Comparison of ENCODE assay signal across 17 cellular contexts in the genomic region with DNA sequence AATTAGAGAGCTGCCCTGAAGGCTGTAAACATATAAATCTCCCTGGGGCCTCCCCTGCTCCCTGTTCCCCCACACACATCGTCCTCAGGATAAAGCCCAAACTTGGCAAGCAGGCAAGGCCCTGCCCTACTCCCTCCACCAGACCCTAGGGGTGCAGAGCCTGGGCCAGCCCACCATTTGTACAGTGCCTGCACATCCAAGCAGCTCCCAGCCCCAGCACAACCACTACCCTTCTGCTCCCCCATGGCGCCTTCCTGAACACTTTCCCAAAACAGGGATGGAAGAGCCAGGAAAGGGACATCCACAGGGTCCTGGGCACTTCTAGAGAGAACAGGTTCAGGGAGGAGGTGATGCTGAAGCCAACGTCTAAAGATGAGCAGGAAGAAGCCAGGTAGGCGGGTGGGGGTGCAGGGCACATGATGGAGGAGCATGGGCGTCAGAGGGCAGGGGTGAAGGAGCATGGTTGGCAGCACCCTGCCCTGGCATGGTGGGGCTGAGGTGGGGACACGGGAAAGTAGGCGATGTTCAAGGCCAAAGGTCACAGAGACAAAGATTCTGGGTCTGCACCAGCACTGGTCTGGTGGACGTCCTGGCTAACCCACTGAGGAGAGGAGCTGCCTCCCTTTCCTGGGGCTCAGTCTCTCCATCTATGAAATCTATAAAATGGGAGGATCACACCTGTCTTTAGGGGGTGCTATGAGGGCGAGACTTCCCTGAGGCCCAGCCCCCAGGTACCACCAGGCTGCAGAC.
DNase-seq lines count a peak whose midpoint lies in the region; ATAC-seq and TF ChIP-seq lines count a peak whose summit lies in the region.
"Had no signal": no experiment of that assay in that cellular context is flagged by ENCODE, and none has a peak within 500 bp of the region (broad histone marks: within the 10 kb centered on the region; RNA-seq: fewer than 3 reads in every experiment).

No MANE protein-coding gene starts in this region.

- ATAC-seq in natural killer cell treated with Interleukin-12 subunit alpha and Interleukin-12 subunit beta and Interleukin-15 and Interleukin-18, amount 100 ng/mL, for 72 hours = no peak

- POLR2A ChIA-PET in activated CD4-positive, alpha-beta memory T cell treated with anti-CD3 and anti-CD28 coated beads for 36 hours (lab: Charles Lee) = no interaction called here
- POLR2A ChIA-PET in activated CD4-positive, alpha-beta memory T cell treated with anti-CD3 and anti-CD28 coated beads, Interleukin-2, amount 10 ng/mL, durations not matched to agents 7 days and 5 days (lab: Charles Lee) = no interaction called here
- POLR2A ChIA-PET in HEK293 (lab: Yijun Ruan, JAX) = no interaction called here

- H3K9me3 Mint-ChIP-seq in activated CD4-positive, alpha-beta memory T cell treated with anti-CD3 and anti-CD28 coated beads for 36 hours = no peaks in the 10 kb centered on the region
- H3K9me3 Mint-ChIP-seq in activated CD4-positive, alpha-beta memory T cell treated with anti-CD3 and anti-CD28 coated beads, Interleukin-2, amount 10 ng/mL, durations not matched to agents 7 days and 5 days = no peaks in the 10 kb centered on the region
- no peaks in the 10 kb centered on the region for H3K9me3 Mint-ChIP-seq in natural killer cell treated with Interleukin-12 subunit alpha and Interleukin-12 subunit beta and Interleukin-15 and Interleukin-18, amount 100 ng/mL, for 72 hours
- H3K9me3 Mint-ChIP-seq: stimulated activated naive CD8-positive, alpha-beta T cell treated with anti-CD3 and anti-CD28 coated beads, Interleukin-15, Interleukin-2, amounts not matched to agents 100 ng/mL and 50 ng/mL, for 24 hours had no signal

- no peaks in the 10 kb centered on the region for H3K4me1 Mint-ChIP-seq in activated CD4-positive, alpha-beta memory T cell treated with anti-CD3 and anti-CD28 coated beads for 36 hours (ENCODE audit: low read depth)
- peaks cover 2% of the 10 kb centered on the region for H3K4me1 Mint-ChIP-seq in activated CD4-positive, alpha-beta memory T cell treated with anti-CD3 and anti-CD28 coated beads, Interleukin-2, amount 10 ng/mL, durations not matched to agents 7 days and 5 days
- H3K4me1 Mint-ChIP-seq in natural killer cell treated with Interleukin-12 subunit alpha and Interleukin-12 subunit beta and Interleukin-15 and Interleukin-18, amount 100 ng/mL, for 72 hours (ENCODE audit: low read depth in 2 of 2) = no peaks in the 10 kb centered on the region

- no peak for TF ChIP-seq CTCF in HEK293 (tag by site-specific recombination; IDR thresholded peaks at IDR 0.05)

- no peak overlapping the region for H3K27ac Mint-ChIP-seq in activated CD4-positive, alpha-beta memory T cell treated with anti-CD3 and anti-CD28 coated beads for 36 hours
- no peak overlapping the region for H3K27ac Mint-ChIP-seq in activated CD4-positive, alpha-beta memory T cell treated with anti-CD3 and anti-CD28 coated beads, Interleukin-2, amount 10 ng/mL, durations not matched to agents 7 days and 5 days
- H3K27ac Mint-ChIP-seq in natural killer cell treated with Interleukin-12 subunit alpha and Interleukin-12 subunit beta and Interleukin-15 and Interleukin-18, amount 100 ng/mL, for 72 hours = no peak overlapping the region
- H3K27ac Mint-ChIP-seq: stimulated activated naive CD8-positive, alpha-beta T cell treated with anti-CD3 and anti-CD28 coated beads, Interleukin-15, Interleukin-2, amounts not matched to agents 100 ng/mL and 50 ng/mL, for 24 hours had no signal

- CTCF ChIA-PET in activated CD4-positive, alpha-beta memory T cell treated with anti-CD3 and anti-CD28 coated beads for 36 hours (lab: Charles Lee) = no interaction called here
- CTCF ChIA-PET in activated CD4-positive, alpha-beta memory T cell treated with anti-CD3 and anti-CD28 coated beads, Interleukin-2, amount 10 ng/mL, durations not matched to agents 7 days and 5 days (lab: Charles Lee) = no interaction called here
- CTCF ChIA-PET in HEK293 (lab: Yijun Ruan, JAX) = no interaction called here

- H3K9me3 ChIP-seq in HEK293 (ENCODE audit: control insufficient read depth, insufficient read depth, low read depth, low read length) = no peaks in the 10 kb centered on the region
- H3K9me3 ChIP-seq: gastrocnemius medialis, right lobe of liver had no signal

- no peak overlapping the region for H3K4me3 Mint-ChIP-seq in activated CD4-positive, alpha-beta memory T cell treated with anti-CD3 and anti-CD28 coated beads for 36 hours
- H3K4me3 Mint-ChIP-seq in activated CD4-positive, alpha-beta memory T cell treated with anti-CD3 and anti-CD28 coated beads, Interleukin-2, amount 10 ng/mL, durations not matched to agents 7 days and 5 days = no peak overlapping the region
- no peak overlapping the region for H3K4me3 Mint-ChIP-seq in natural killer cell treated with Interleukin-12 subunit alpha and Interleukin-12 subunit beta and Interleukin-15 and Interleukin-18, amount 100 ng/mL, for 72 hours
- H3K4me3 Mint-ChIP-seq: stimulated activated naive CD8-positive, alpha-beta T cell treated with anti-CD3 and anti-CD28 coated beads, Interleukin-15, Interleukin-2, amounts not matched to agents 100 ng/mL and 50 ng/mL, for 24 hours had no signal

- no peaks in the 10 kb centered on the region for H3K27me3 Mint-ChIP-seq in activated CD4-positive, alpha-beta memory T cell treated with anti-CD3 and anti-CD28 coated beads for 36 hours
- no peaks in the 10 kb centered on the region for H3K27me3 Mint-ChIP-seq in activated CD4-positive, alpha-beta memory T cell treated with anti-CD3 and anti-CD28 coated beads, Interleukin-2, amount 10 ng/mL, durations not matched to agents 7 days and 5 days
- H3K27me3 Mint-ChIP-seq in natural killer cell treated with Interleukin-12 subunit alpha and Interleukin-12 subunit beta and Interleukin-15 and Interleukin-18, amount 100 ng/mL, for 72 hours = no peaks in the 10 kb centered on the region
- H3K27me3 Mint-ChIP-seq: stimulated activated naive CD8-positive, alpha-beta T cell treated with anti-CD3 and anti-CD28 coated beads, Interleukin-15, Interleukin-2, amounts not matched to agents 100 ng/mL and 50 ng/mL, for 24 hours had no signal

- intact Hi-C loops in activated CD4-positive, alpha-beta memory T cell treated with anti-CD3 and anti-CD28 coated beads for 36 hours (cut with micrococcal nuclease) = no loop called here

- no peak overlapping the region for H3K4me3 ChIP-seq in HEK293 (ENCODE audit: low read depth, low read length)
- H3K4me3 ChIP-seq: BLaER1 treated with 17β-estradiol and CSF1 and Interleukin-3, amounts not matched to agents 10 nM and 100 nM; right lobe of liver had no signal

- H3K36me3 Mint-ChIP-seq in activated CD4-positive, alpha-beta memory T cell treated with anti-CD3 and anti-CD28 coated beads for 36 hours = no peaks in the 10 kb centered on the region
- H3K36me3 Mint-ChIP-seq in activated CD4-positive, alpha-beta memory T cell treated with anti-CD3 and anti-CD28 coated beads, Interleukin-2, amount 10 ng/mL, durations not matched to agents 7 days and 5 days (ENCODE audit: low read depth) = no peaks in the 10 kb centered on the region
- no peaks in the 10 kb centered on the region for H3K36me3 Mint-ChIP-seq in natural killer cell treated with Interleukin-12 subunit alpha and Interleukin-12 subunit beta and Interleukin-15 and Interleukin-18, amount 100 ng/mL, for 72 hours

- no peak overlapping the region for H3K27ac ChIP-seq in HEK293 (ENCODE audit: extremely low read depth, low read depth, low read length)
- H3K27ac ChIP-seq: BLaER1 treated with 17β-estradiol and CSF1 and Interleukin-3, amounts not matched to agents 10 nM and 100 nM; gastrocnemius medialis; right lobe of liver had no signal

- DNase-seq in activated CD4-positive, alpha-beta memory T cell treated with anti-CD3 and anti-CD28 coated beads for 36 hours = peak; percentile 4
- no peak for DNase-seq in activated CD4-positive, alpha-beta memory T cell treated with anti-CD3 and anti-CD28 coated beads, Interleukin-2, amount 10 ng/mL, durations not matched to agents 7 days and 5 days
- DNase-seq in islet precursor cell = peak; percentile 47
- peak; percentile 11 for DNase-seq in stimulated activated CD8-positive, alpha-beta memory T cell treated with anti-CD3 and anti-CD28 coated beads, Interleukin-4, amount 100 ng/mL, for 48 hours
- no peak for DNase-seq in natural killer cell treated with Interleukin-12 subunit alpha and Interleukin-12 subunit beta and Interleukin-15 and Interleukin-18, amount 100 ng/mL, for 72 hours (ENCODE audit: low spot score)
- no peak for DNase-seq in Ammon's horn (ENCODE audit: low spot score)
- no peak for DNase-seq in NCI-H526 treated with DMSO at 0.1 percent for 48 hours (lab: John Stamatoyannopoulos, UW)
- DNase-seq: activated CD4-positive, alpha-beta T cell treated with anti-CD3 and anti-CD28 coated beads, Interleukin-2, amount 50 U/mL, for 48 hours; gastrocnemius medialis; GF-D8; GOT3; Kasumi-1; NCI-H2081 treated with DMSO at 0.1 percent for 48 hours had no signal

- no peaks in the 10 kb centered on the region for H3K4me1 ChIP-seq in HEK293 (ENCODE audit: control insufficient read depth, insufficient read depth, low read length)
- H3K4me1 ChIP-seq: right lobe of liver had no signal

- no peaks in the 10 kb centered on the region for H3K36me3 ChIP-seq in HEK293 (ENCODE audit: control insufficient read depth in 2 of 2, insufficient read depth in 1 of 2, low read length in 2 of 2)
- H3K36me3 ChIP-seq: gastrocnemius medialis, right lobe of liver had no signal

TF ChIP-seq in HEK293, 187 proteins besides CTCF, POLR2A, EP300 and RAD21:
- no peak for TF ChIP-seq ZXDB (tag by site-specific recombination; IDR thresholded peaks at IDR 0.05)
- peak; percentile 48; the same call in 1 of the 2 replicates for TF ChIP-seq GLIS1 (tag by site-specific recombination; IDR thresholded peaks at IDR 0.05)
- no peak for TF ChIP-seq ZNF501 (tag by site-specific recombination; IDR thresholded peaks at IDR 0.05)
- TF ChIP-seq ZNF335 (tag by site-specific recombination; conservative IDR thresholded peaks at IDR 0.05) = no peak
- no peak for TF ChIP-seq ZSCAN16 (tag by site-specific recombination; IDR thresholded peaks at IDR 0.05)
- no peak for TF ChIP-seq ZNF169 (tag by site-specific recombination; IDR thresholded peaks at IDR 0.05)
- no peak for TF ChIP-seq ZFP69B (tag by site-specific recombination; IDR thresholded peaks at IDR 0.05)
- TF ChIP-seq ZNF10 (tag by site-specific recombination; IDR thresholded peaks at IDR 0.05) = no peak
- no peak for TF ChIP-seq ZNF223 (tag by site-specific recombination; IDR thresholded peaks at IDR 0.05)
- TF ChIP-seq ZFHX2 (tag by site-specific recombination; conservative IDR thresholded peaks at IDR 0.05) = 0 out of 2 replicates have a peak, but pooled peaks have one; percentile 12
- no peak for TF ChIP-seq ZNF785 (tag by site-specific recombination; IDR thresholded peaks at IDR 0.05)
- TF ChIP-seq ZNF266 (tag by site-specific recombination; IDR thresholded peaks at IDR 0.05; ENCODE audit: low read depth) = no peak
- TF ChIP-seq ZFP37 (tag by site-specific recombination; IDR thresholded peaks at IDR 0.05) = no peak
- TF ChIP-seq GLIS2 (tag by site-specific recombination; IDR thresholded peaks at IDR 0.05) = no peak
- TF ChIP-seq ZNF660 (tag by site-specific recombination; IDR thresholded peaks at IDR 0.05) = no peak

Comparison
In these comparisons a context has a peak if more than half of its experiments do, and no peak if none do; other contexts are left out.
1. DNase-seq: peak in activated CD4-positive, alpha-beta memory T cell treated with anti-CD3 and anti-CD28 coated beads for 36 hours (single experiment), islet precursor cell (single experiment) and stimulated activated CD8-positive, alpha-beta memory T cell treated with anti-CD3 and anti-CD28 coated beads, Interleukin-4, amount 100 ng/mL, for 48 hours (single experiment); none in activated CD4-positive, alpha-beta memory T cell treated with anti-CD3 and anti-CD28 coated beads, Interleukin-2, amount 10 ng/mL, durations not matched to agents 7 days and 5 days (single experiment), natural killer cell treated with Interleukin-12 subunit alpha and Interleukin-12 subunit beta and Interleukin-15 and Interleukin-18, amount 100 ng/mL, for 72 hours (single experiment), Ammon's horn (single experiment) and NCI-H526 treated with DMSO at 0.1 percent for 48 hours (single experiment).